12 cellular contexts compared by ENCODE assay signal in genomic region chr4:6761540-6762243, GRCh38.
DNase-seq lines count a peak whose midpoint lies in the region; ATAC-seq and TF ChIP-seq lines count a peak whose summit lies in the region.
"Had no signal": no experiment of that assay in that cellular context is flagged by ENCODE, and none has a peak within 500 bp of the region (broad histone marks: within the 10 kb centered on the region; RNA-seq: fewer than 3 reads in every experiment).

No MANE protein-coding gene starts in this region.

- TF ChIP-seq CTCF in VCaP (conservative IDR thresholded peaks at IDR 0.05) = no peak

- H3K27ac Mint-ChIP-seq in activated naive CD4-positive, alpha-beta T cell treated with anti-CD3 and anti-CD28 coated beads, Interleukin-2, amount 10 ng/mL, durations not matched to agents 7 days and 5 days = no peak overlapping the region
- H3K27ac Mint-ChIP-seq: activated T-helper 1 cell treated with anti-CD3 and anti-CD28 coated beads, Interleukin-12 subunit alpha, Interleukin-12 subunit beta, Interleukin-2, Interleukin-4 antibody, amounts not matched to agents 30 ng/mL and 10 ng/mL and 1 ng/mL, durations not matched to agents 14 hours and 24 hours and 36 hours had no signal

- H3K4me3 Mint-ChIP-seq in activated naive CD4-positive, alpha-beta T cell treated with anti-CD3 and anti-CD28 coated beads, Interleukin-2, amount 10 ng/mL, durations not matched to agents 7 days and 5 days = no peak overlapping the region
- H3K4me3 Mint-ChIP-seq: activated T-helper 1 cell treated with anti-CD3 and anti-CD28 coated beads, Interleukin-12 subunit alpha, Interleukin-12 subunit beta, Interleukin-2, Interleukin-4 antibody, amounts not matched to agents 30 ng/mL and 10 ng/mL and 1 ng/mL, durations not matched to agents 14 hours and 24 hours and 36 hours had no signal

- CTCF ChIA-PET in activated naive CD4-positive, alpha-beta T cell treated with anti-CD3 and anti-CD28 coated beads, Interleukin-2, amount 10 ng/mL, durations not matched to agents 7 days and 5 days (lab: Charles Lee) = no interaction called here

- H3K4me1 Mint-ChIP-seq in activated naive CD4-positive, alpha-beta T cell treated with anti-CD3 and anti-CD28 coated beads, Interleukin-2, amount 10 ng/mL, durations not matched to agents 7 days and 5 days = no peaks in the 10 kb centered on the region

- no peaks in the 10 kb centered on the region for H3K36me3 Mint-ChIP-seq in activated naive CD4-positive, alpha-beta T cell treated with anti-CD3 and anti-CD28 coated beads, Interleukin-2, amount 10 ng/mL, durations not matched to agents 7 days and 5 days

- TF ChIP-seq EP300 in Ishikawa (IDR thresholded peaks at IDR 0.05; ENCODE audit: borderline replicate concordance) = 0 out of 2 replicates have a peak, but pooled peaks have one; percentile 40

- no peak for ATAC-seq in HG03354 (IDR thresholded peaks at IDR 0.05; ENCODE audit: poor library complexity, severe bottlenecking, unreplicated experiment)
- ATAC-seq: left colon had no signal

- intact Hi-C loops in posterior cingulate gyrus (cut with DNase I) = no loop called here

- DNase-seq in globus pallidus (ENCODE audit: low spot score) (peak; percentile 69), posterior cingulate gyrus (peak in 9 of 10 donors; percentile 48 to 94 (median 78)), NCI-H128 (lab: John Stamatoyannopoulos, UW; ENCODE audit: unreplicated experiment) (no peak), NCI-H226 (no peak)
- no peak for DNase-seq in activated naive CD4-positive, alpha-beta T cell treated with anti-CD3 and anti-CD28 coated beads, Interleukin-2, amount 10 ng/mL, durations not matched to agents 7 days and 5 days
- DNase-seq: left colon; NCI-H1105 treated with DMSO at 0.1 percent for 48 hours; stimulated activated CD4-positive, alpha-beta T cell treated with anti-CD3 and anti-CD28 coated beads, Interleukin-2, amount 100 ng/mL, for 24 hours had no signal

- H3K27me3 Mint-ChIP-seq in activated naive CD4-positive, alpha-beta T cell treated with anti-CD3 and anti-CD28 coated beads, Interleukin-2, amount 10 ng/mL, durations not matched to agents 7 days and 5 days = peaks cover 53% of the 10 kb centered on the region

- H3K27ac ChIP-seq in VCaP = peak overlapping the region; percentile 43

- H3K9me3 Mint-ChIP-seq in activated naive CD4-positive, alpha-beta T cell treated with anti-CD3 and anti-CD28 coated beads, Interleukin-2, amount 10 ng/mL, durations not matched to agents 7 days and 5 days = no peaks in the 10 kb centered on the region
- H3K9me3 Mint-ChIP-seq: activated T-helper 1 cell treated with anti-CD3 and anti-CD28 coated beads, Interleukin-12 subunit alpha, Interleukin-12 subunit beta, Interleukin-2, Interleukin-4 antibody, amounts not matched to agents 30 ng/mL and 10 ng/mL and 1 ng/mL, durations not matched to agents 14 hours and 24 hours and 36 hours had no signal

- TF ChIP-seq RAD21 in Ishikawa (IDR thresholded peaks at IDR 0.05; ENCODE audit: low read depth) = no peak; the same call in 1 of the 2 replicates

TF ChIP-seq in Ishikawa, 13 proteins besides CTCF, POLR2A, EP300 and RAD21:
- TF ChIP-seq USF1 (IDR thresholded peaks at IDR 0.05) = no peak
- peak; percentile 89 for TF ChIP-seq EGR1 (IDR thresholded peaks at IDR 0.05)
- TF ChIP-seq TCF12 (IDR thresholded peaks at IDR 0.05; ENCODE audit: low read depth) = peak; percentile 24; the same call in 1 of the 2 replicates
- TF ChIP-seq ZBTB7A (IDR thresholded peaks at IDR 0.05; ENCODE audit: low read depth) = no peak
- TF ChIP-seq MAX (IDR thresholded peaks at IDR 0.05) = no peak; the same call in 1 of the 2 replicates
- no peak for TF ChIP-seq YY1 (IDR thresholded peaks at IDR 0.05; ENCODE audit: low read depth)
- TF ChIP-seq CEBPB (IDR thresholded peaks at IDR 0.05) = no peak
- TF ChIP-seq FOXM1 (IDR thresholded peaks at IDR 0.05; ENCODE audit: borderline replicate concordance, low read depth) = no peak
- no peak for TF ChIP-seq NFIC (IDR thresholded peaks at IDR 0.05)

Comparison
In these comparisons a context has a peak if more than half of its experiments do, and no peak if none do; other contexts are left out.
1. DNase-seq: peak in globus pallidus (single experiment) and posterior cingulate gyrus (9 of 10); none in NCI-H128 (single experiment), activated naive CD4-positive, alpha-beta T cell treated with anti-CD3 and anti-CD28 coated beads, Interleukin-2, amount 10 ng/mL, durations not matched to agents 7 days and 5 days (single experiment) and NCI-H226 (single experiment).